17 cellular contexts compared by ENCODE assay signal in genomic region chr12:84136862-84137367, GRCh38.
DNase-seq lines count a peak whose midpoint lies in the region; ATAC-seq and TF ChIP-seq lines count a peak whose summit lies in the region.
"Had no signal": no experiment of that assay in that cellular context is flagged by ENCODE, and none has a peak within 500 bp of the region (broad histone marks: within the 10 kb centered on the region; RNA-seq: fewer than 3 reads in every experiment).

No MANE protein-coding gene starts in this region.

- H3K23ac ChIP-seq in trophoblast cell (ENCODE audit: low read length), result no peak overlapping the region

- H3K18ac ChIP-seq in trophoblast cell (ENCODE audit: low read length), result no peak overlapping the region

- peak overlapping the region; percentile 83 for H2AFZ ChIP-seq in HCT116 (ENCODE audit: low read depth, low read length, poor library complexity, severe bottlenecking)
- no peak overlapping the region for H2AFZ ChIP-seq in trophoblast cell (ENCODE audit: insufficient read depth, low read length, poor library complexity)

- CTCF ChIA-PET in HCT116 (lab: Charles Lee), result no interaction called here

- H3K27ac ChIP-seq in HCT116 (ENCODE audit: low read depth, low read length) (no peak overlapping the region), RWPE2 (ENCODE audit: poor library complexity, severe bottlenecking) (peak overlapping the region; percentile 92), trophoblast cell (ENCODE audit: low read depth, low read length) (peak overlapping the region; percentile 47)

- WGBS in trophoblast cell (ENCODE audit: extremely low coverage, insufficient coverage, insufficient read length), result no CpG with 5 or more reads among the region's 4 CpGs

- no peaks in the 10 kb centered on the region for H3K27me3 ChIP-seq in HCT116 (ENCODE audit: insufficient read depth, low read length)
- H3K27me3 ChIP-seq in RWPE2 (ENCODE audit: insufficient read depth, poor library complexity, severe bottlenecking), result no peaks in the 10 kb centered on the region
- no peaks in the 10 kb centered on the region for H3K27me3 ChIP-seq in trophoblast cell (ENCODE audit: insufficient read depth, low read length)

- no peak overlapping the region for H3K4ac ChIP-seq in trophoblast cell (ENCODE audit: low read depth, low read length)

- H3K4me3 ChIP-seq in HCT116 (replicated peaks in 1 of 2; ENCODE audit: low read depth in 1 of 2, low read length in 2 of 2) (no peak overlapping the region), RWPE2 (ENCODE audit: severe bottlenecking) (no peak overlapping the region), epithelial cell of esophagus (ENCODE audit: low read length) (no peak overlapping the region), trophoblast cell (ENCODE audit: low read depth, low read length) (no peak overlapping the region)

- peaks cover 3% of the 10 kb centered on the region; the same call in 1 of the 2 replicates for H3K9me2 ChIP-seq in HCT116 (ENCODE audit: insufficient read depth)

- TF ChIP-seq RAD21 in HCT116 (IDR thresholded peaks at IDR 0.05; ENCODE audit: low read depth), result no peak

- no peaks in the 10 kb centered on the region for H3K36me3 ChIP-seq in HCT116 (ENCODE audit: control insufficient read depth in 1 of 2, insufficient read depth in 2 of 2, low read length in 2 of 2)
- H3K36me3 ChIP-seq in RWPE2 (ENCODE audit: low read depth), result no peaks in the 10 kb centered on the region
- H3K36me3 ChIP-seq in trophoblast cell (ENCODE audit: control insufficient read depth in 1 of 2, insufficient read depth in 2 of 2, low read length in 2 of 2), result no peaks in the 10 kb centered on the region

- H3K4me2 ChIP-seq in HCT116 (ENCODE audit: low read length) (peak overlapping the region; percentile 54), trophoblast cell (ENCODE audit: low read length) (no peak overlapping the region)

- no peak overlapping the region for H2AK5ac ChIP-seq in trophoblast cell (ENCODE audit: low read length)

- no peak for TF ChIP-seq POLR2A in HCT116 (IDR thresholded peaks at IDR 0.05; ENCODE audit: borderline replicate concordance, extremely low read depth, insufficient read depth, insufficient read length)

- H3K79me1 ChIP-seq in trophoblast cell (ENCODE audit: low read length), result peaks cover 3% of the 10 kb centered on the region

- H4K91ac ChIP-seq in trophoblast cell (ENCODE audit: low read depth, low read length), result no peak overlapping the region

- no peak overlapping the region for H3K14ac ChIP-seq in trophoblast cell (ENCODE audit: low read length)

- H2BK12ac ChIP-seq in trophoblast cell (ENCODE audit: low read length), result no peak overlapping the region

- TF ChIP-seq CTCF in HCT116 (IDR thresholded peaks at IDR 0.05 in 2 of 3, conservative IDR thresholded peaks at IDR 0.05 in 1 of 3; ENCODE audit: borderline replicate concordance in 1 of 3, insufficient read depth in 1 of 3, low read depth in 2 of 3, low read length in 2 of 3) (no peak), RWPE2 (IDR thresholded peaks at IDR 0.05; ENCODE audit: poor library complexity, severe bottlenecking) (no peak), epithelial cell of esophagus (IDR thresholded peaks at IDR 0.05; ENCODE audit: insufficient read depth, low read depth, low read length, missing control alignments) (no peak)

- H4K20me1 ChIP-seq in HCT116 (ENCODE audit: insufficient read depth), result no peaks in the 10 kb centered on the region

- H2BK5ac ChIP-seq in trophoblast cell (ENCODE audit: low read depth, low read length, poor library complexity), result no peak overlapping the region

- intact Hi-C loops in HCT116 (cut with micrococcal nuclease), result no loop called here

- peak; percentile 64 for ATAC-seq in HCT116
- ATAC-seq in RWPE2 (ENCODE audit: low read depth), result peak; percentile 87
- ATAC-seq in GM19324 (IDR thresholded peaks at IDR 0.05; ENCODE audit: low FRiP score, unreplicated experiment), result no peak
- no peak for ATAC-seq in GM19463 (IDR thresholded peaks at IDR 0.05; ENCODE audit: unreplicated experiment)
- ATAC-seq: stimulated activated memory B cell treated with anti-CD40 and anti-IgM and Interleukin-4, amounts not matched to agents 10 μg/mL and 1 μg/mL and 100 μg/mL, for 72 hours had no signal

- RAD21 ChIA-PET in HCT116 (lab: Charles Lee; ENCODE audit: low non-redundant PET in 1 of 2, low total read pairs in 2 of 2, uncharacterized antibody in 2 of 2, unreplicated experiment in 2 of 2), result no interaction called here

- POLR2A ChIA-PET in HCT116 (lab: Charles Lee), result no interaction called here

- H3K9me3 ChIP-seq in HCT116 (ENCODE audit: control insufficient read depth in 1 of 2, insufficient read depth in 1 of 2, low read depth in 1 of 2, low read length in 2 of 2), result no peaks in the 10 kb centered on the region
- no peaks in the 10 kb centered on the region for H3K9me3 ChIP-seq in RWPE2 (ENCODE audit: severe bottlenecking)
- H3K9me3 ChIP-seq in trophoblast cell (ENCODE audit: insufficient read depth, low read depth, low read length), result no peaks in the 10 kb centered on the region

- BruUV-seq in HCT116 (replicated peaks; lab: Mats Ljungman, UMichigan), result no TSS peak

- H2BK120ac ChIP-seq in trophoblast cell (ENCODE audit: insufficient read depth, low read length, poor library complexity), result no peak overlapping the region

- no peak overlapping the region for H4K12ac ChIP-seq in trophoblast cell (ENCODE audit: low read depth, low read length)

- H3K79me2 ChIP-seq in HCT116 (ENCODE audit: insufficient read depth, low read length) (no peaks in the 10 kb centered on the region), trophoblast cell (ENCODE audit: control insufficient read depth, insufficient read depth, low read length, poor library complexity) (no peaks in the 10 kb centered on the region)

- H3K4me1 ChIP-seq in HCT116 (ENCODE audit: control insufficient read depth in 1 of 2, insufficient read depth in 2 of 2, low read length in 2 of 2) (peaks cover 0 to 8% of the 10 kb centered on the region in 2 experiments; a peak in 2 of 4 replicates), RWPE2 (ENCODE audit: insufficient read depth, poor library complexity, severe bottlenecking) (peaks cover 22% of the 10 kb centered on the region), trophoblast cell (ENCODE audit: control insufficient read depth in 1 of 2, insufficient read depth in 2 of 2, low read length in 2 of 2) (no peaks in the 10 kb centered on the region)

- no peak for DNase-seq in HCT116 (ENCODE audit: low read depth, low spot score)
- DNase-seq in RWPE2 (ENCODE audit: low spot score), result no peak
- DNase-seq in epithelial cell of esophagus (ENCODE audit: low read depth), result peak; percentile 87
- DNase-seq in trophoblast cell, result no peak
- DNase-seq in ureter (ENCODE audit: low spot score), result no peak
- DNase-seq: activated CD4-positive, CD25-positive, alpha-beta regulatory T cell treated with anti-CD3 and anti-CD28 coated beads, Interleukin-2, amount 50 U/mL, for 72 hours; activated effector memory CD4-positive, alpha-beta T cell treated with Interleukin-2 at 50 U/mL for 16 hours; amniotic stem cell; H7; head of caudate nucleus; Karpas-422; NCI-H1092 treated with DMSO at 0.1 percent for 48 hours; SHP77 treated with DMSO at 0.1 percent for 48 hours; T-helper 2 cell had no signal

- no peak overlapping the region for H4K8ac ChIP-seq in trophoblast cell (ENCODE audit: low read depth, low read length)

- no peak overlapping the region for H3K9ac ChIP-seq in HCT116 (ENCODE audit: low read length)
- no peak overlapping the region for H3K9ac ChIP-seq in trophoblast cell (ENCODE audit: low read length)

TF ChIP-seq in HCT116, 20 proteins besides CTCF, POLR2A, EP300 and RAD21:
- TF ChIP-seq SP1 (IDR thresholded peaks at IDR 0.05; ENCODE audit: low read depth) (no peak), FOSL1 (IDR thresholded peaks at IDR 0.05; ENCODE audit: low read depth) (0 out of 2 replicates have a peak, but pooled peaks have one; percentile 11)

Comparison
In these comparisons a context has a peak if more than half of its experiments do, and no peak if none do; other contexts are left out.
1. ATAC-seq: peak in HCT116 (single experiment) and RWPE2 (single experiment); none in GM19324 (single experiment) and GM19463 (single experiment).